In genomic region chr10:95561200-95562177, GRCh38 we compare ENCODE assay signal across 8 cellular contexts.
DNase-seq lines count a peak whose midpoint lies in the region; ATAC-seq lines count a peak whose summit lies in the region.

TSS of gene SORBS1 (minus strand) at chr10:95561371. CDS start at chr10:95441135, 120,236 bp downstream.

- H3K27me3 ChIP-seq in layer of hippocampus (ENCODE audit: control insufficient read depth, insufficient read depth, low read length) = no peaks in the 10 kb centered on the region

- H3K27ac ChIP-seq in cingulate gyrus (ENCODE audit: low read depth, low read length) (peak within 1 kb of the TSS; percentile 80), layer of hippocampus (ENCODE audit: low read depth, low read length) (peak within 1 kb of the TSS; percentile 75)

- DNase-seq in Ammon's horn (ENCODE audit: low spot score) = peak; percentile 98
- DNase-seq in NCI-H524 (lab: John Stamatoyannopoulos, UW) = peak; percentile 43 to 85
- peak; percentile 85 for DNase-seq in activated CD4-positive, alpha-beta T cell treated with anti-CD3 and anti-CD28 coated beads for 48 hours
- peak; percentile 44 to 53 for DNase-seq in stimulated activated CD4-positive, alpha-beta T cell treated with anti-CD3 and anti-CD28 coated beads, Interleukin-1b, Interleukin-23, amount 100 ng/mL, for 1 hour (ENCODE audit: low read depth in 2 of 2)

- ATAC-seq in GM19324 (IDR thresholded peaks at IDR 0.05; ENCODE audit: low FRiP score, unreplicated experiment) (peak; percentile 98), HG03457 (IDR thresholded peaks at IDR 0.05; ENCODE audit: unreplicated experiment) (peak; percentile 99)

Comparison
In these comparisons a context has a peak if more than half of its experiments do, and no peak if none do; other contexts are left out.
1. Peak in every context shown above with its lines: DNase-seq, ATAC-seq and H3K27ac ChIP-seq.